In the genomic region with DNA sequence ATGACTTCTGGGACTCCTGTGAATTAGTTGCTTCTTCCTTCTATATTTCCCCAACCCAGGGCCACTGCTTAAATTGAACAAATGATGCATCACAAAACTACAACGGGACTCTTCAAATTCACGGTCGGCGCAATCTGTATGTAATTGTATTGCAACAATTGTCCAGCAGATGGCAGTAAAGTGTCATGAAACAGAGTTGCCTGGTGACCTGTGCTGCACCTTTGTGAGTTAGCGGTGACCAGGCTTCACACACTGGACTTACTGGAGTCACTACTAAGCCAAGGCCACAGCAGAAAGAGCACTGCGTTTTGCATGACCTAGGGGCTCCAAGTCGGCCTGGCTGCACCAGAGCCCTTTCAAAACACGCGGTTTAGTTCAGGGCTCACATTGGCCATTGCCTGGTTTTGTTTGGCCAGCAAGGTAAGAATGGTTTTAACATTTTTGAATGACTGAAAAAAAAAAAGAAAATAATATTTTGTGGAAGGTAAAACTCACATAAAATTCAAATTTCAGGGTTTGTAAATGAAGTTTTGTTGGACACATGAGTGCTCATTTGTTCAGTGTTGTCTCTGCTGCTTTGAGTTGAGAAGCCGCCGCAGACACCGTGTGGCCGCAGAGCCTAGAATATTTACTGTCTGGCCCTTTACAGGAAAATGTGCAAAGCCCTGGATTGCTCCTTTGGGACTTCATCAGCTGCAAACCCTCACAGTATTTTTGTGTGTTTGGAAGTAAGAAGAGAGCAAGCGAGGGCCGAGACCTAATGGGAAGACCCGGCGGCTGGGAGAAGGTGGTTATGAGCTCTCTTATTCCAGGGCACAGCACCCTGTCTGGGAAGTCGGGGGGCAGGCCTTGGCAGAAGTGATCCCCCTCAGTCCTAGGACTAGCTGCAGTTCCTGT, we compare ENCODE assay signal across 8 cellular contexts. TPM values are rescaled to one million over a fixed set of nuclear protein-coding genes. Genes with fewer than 3 reads are reported as not detected.
DNase-seq lines count a peak whose midpoint lies in the region; ATAC-seq, FAIRE-seq and TF ChIP-seq lines count a peak whose summit lies in the region.

No MANE protein-coding gene starts in this region.

- ATAC-seq in GM18517 (IDR thresholded peaks at IDR 0.05; ENCODE audit: unreplicated experiment) (peak; percentile 64), HG02840 (IDR thresholded peaks at IDR 0.05; ENCODE audit: low FRiP score, unreplicated experiment) (no peak)

- TF ChIP-seq CTCF in AG10803 (conservative IDR thresholded peaks at IDR 0.05; ENCODE audit: low read length) (peak; percentile 74), HL-60 (IDR thresholded peaks at IDR 0.05; ENCODE audit: insufficient read depth, low read length) (peak; percentile 55), ascending aorta (IDR thresholded peaks at IDR 0.05) (peak; percentile 73 to 89 (median 80)), left ventricle myocardium inferior (IDR thresholded peaks at IDR 0.05; ENCODE audit: borderline replicate concordance) (peak; percentile 83), retinal pigment epithelial cell (conservative IDR thresholded peaks at IDR 0.05; ENCODE audit: low read depth, low read length) (peak; percentile 63)

- H3K4me1 ChIP-seq in ascending aorta, result no peaks in the 10 kb centered on the region
- peaks cover 15% of the 10 kb centered on the region for H3K4me1 ChIP-seq in left ventricle myocardium inferior

- DNase-seq in AG10803 (ENCODE audit: low read depth) (peak; percentile 67), HL-60 (ENCODE audit: low read depth in 1 of 2, low spot score in 1 of 2) (peak; percentile 43 to 49), RCC 7860 (ENCODE audit: low spot score) (peak; percentile 76), ascending aorta (ENCODE audit: low spot score in 2 of 2) (peak in 1 of 2 donors; percentile 79), left ventricle myocardium inferior (no peak), retinal pigment epithelial cell (ENCODE audit: low read depth) (peak; percentile 23)

- no peaks in the 10 kb centered on the region for H3K36me3 ChIP-seq in ascending aorta
- no peaks in the 10 kb centered on the region for H3K36me3 ChIP-seq in left ventricle myocardium inferior

- H3K9me3 ChIP-seq in ascending aorta (no peaks in the 10 kb centered on the region), left ventricle myocardium inferior (replicated peaks) (no peaks in the 10 kb centered on the region)

- H3K4me3 ChIP-seq in AG10803 (ENCODE audit: low read length) (no peak overlapping the region), HL-60 (replicated peaks; ENCODE audit: insufficient read depth, low read length) (no peak overlapping the region), ascending aorta (no peak overlapping the region), left ventricle myocardium inferior (no peak overlapping the region), retinal pigment epithelial cell (ENCODE audit: low read length) (no peak overlapping the region)

- peaks cover 10% of the 10 kb centered on the region for H3K27me3 ChIP-seq in HL-60 (ENCODE audit: insufficient read depth, poor library complexity, severe bottlenecking)
- H3K27me3 ChIP-seq in ascending aorta, result no peaks in the 10 kb centered on the region
- peaks cover 39% of the 10 kb centered on the region for H3K27me3 ChIP-seq in left ventricle myocardium inferior (ENCODE audit: low read depth)

- no peak overlapping the region for H3K27ac ChIP-seq in HL-60 (replicated peaks)
- no peak overlapping the region for H3K27ac ChIP-seq in ascending aorta
- H3K27ac ChIP-seq in left ventricle myocardium inferior (replicated peaks), result peak overlapping the region; percentile 15

- intact Hi-C loops in ascending aorta (cut with DNase I) (loop anchor here (1.0 to 10.0 kb wide), 7 partner anchors 640 to 1303 kb away; a partner anchor contains a TSS), left ventricle myocardium inferior (cut with micrococcal nuclease) (loop anchor here (5.0 kb wide), 2 partner anchors 715 to 1190 kb away; a partner anchor contains a TSS)

- peak; percentile 72 for FAIRE-seq in RCC 7860 (lab: Jason Lieb, UNC)

RNA-seq across cellular contexts. Expression of a gene that starts 23.2 kb away (rescaled TPM):
- total RNA-seq in ascending aorta (10.9 TPM), left ventricle myocardium inferior (45.1 TPM)
